ENCODE assay signal across 1 cellular context in genomic region chr3:72295276-72295973, GRCh38.
TF ChIP-seq lines count a peak whose summit lies in the region.

No MANE protein-coding gene starts in this region.

TF ChIP-seq in SK-N-SH, 30 proteins besides CTCF, POLR2A, EP300 and RAD21 (continued from another document):
- no peak for TF ChIP-seq NFIC (IDR thresholded peaks at IDR 0.05; ENCODE audit: borderline replicate concordance)
- no peak for TF ChIP-seq RFX5 (IDR thresholded peaks at IDR 0.05; ENCODE audit: low read length)
- TF ChIP-seq FOXJ3 (CRISPR knock-in tag; IDR thresholded peaks at IDR 0.05): no peak
- TF ChIP-seq SMC3 (IDR thresholded peaks at IDR 0.05; ENCODE audit: low read depth, low read length): no peak
- TF ChIP-seq USF1 (IDR thresholded peaks at IDR 0.05; ENCODE audit: borderline replicate concordance, low read depth): no peak
- TF ChIP-seq JUND (IDR thresholded peaks at IDR 0.05): no peak
- no peak for TF ChIP-seq FOXM1 (IDR thresholded peaks at IDR 0.05; ENCODE audit: low read depth)
- no peak for TF ChIP-seq GABPA (IDR thresholded peaks at IDR 0.05; ENCODE audit: low read depth)
- no peak for TF ChIP-seq MEF2A (IDR thresholded peaks at IDR 0.05; ENCODE audit: borderline replicate concordance, low read depth)
- no peak for TF ChIP-seq EZH2phosphoT487 (IDR thresholded peaks at IDR 0.05; ENCODE audit: borderline replicate concordance, low read depth)
- TF ChIP-seq POLR2AphosphoS5 (IDR thresholded peaks at IDR 0.05; ENCODE audit: low read depth, low read length): no peak
- no peak for TF ChIP-seq ZBTB33 (IDR thresholded peaks at IDR 0.05; ENCODE audit: borderline replicate concordance, low read depth)
- TF ChIP-seq RXRA (IDR thresholded peaks at IDR 0.05; ENCODE audit: borderline replicate concordance, low read depth): no peak
